In the genomic region with DNA sequence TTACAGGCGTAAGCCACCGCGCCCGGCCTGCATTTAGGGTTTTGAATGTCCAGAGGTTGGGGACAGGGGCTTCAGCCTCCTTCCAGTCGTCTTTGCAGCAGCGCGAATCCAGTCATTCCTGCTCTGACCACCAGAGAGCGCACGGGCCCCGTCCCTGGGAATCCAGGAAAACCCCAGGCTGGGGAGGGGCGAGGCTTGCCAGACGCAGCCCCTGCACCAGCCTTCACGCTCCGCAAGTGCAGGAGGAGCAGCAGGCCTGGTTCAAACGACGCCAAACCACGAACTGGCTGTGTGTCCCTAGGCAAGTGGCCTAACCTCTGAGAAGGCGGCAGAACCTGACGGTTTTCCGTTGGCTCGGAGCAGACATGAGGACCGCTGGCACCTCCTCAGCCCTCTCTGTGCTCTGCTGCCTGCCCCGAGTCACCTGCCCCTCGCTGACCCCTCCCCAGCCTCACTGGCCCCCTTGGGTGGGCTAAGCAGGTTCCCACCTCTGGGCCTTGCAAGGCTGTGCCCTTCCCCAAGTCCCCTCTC, we compare ENCODE assay signal across 8 cellular contexts. TPM values are rescaled to one million over a fixed set of nuclear protein-coding genes. Genes with fewer than 3 reads are reported as not detected.
DNase-seq lines count a peak whose midpoint lies in the region; ATAC-seq and TF ChIP-seq lines count a peak whose summit lies in the region.

No MANE protein-coding gene starts in this region.

- POLR2A ChIA-PET in activated CD4-positive, alpha-beta memory T cell treated with anti-CD3 and anti-CD28 coated beads, Interleukin-2, amount 10 ng/mL, durations not matched to agents 7 days and 5 days (lab: Charles Lee), result no interaction called here

- intact Hi-C loops in dorsolateral prefrontal cortex (cut with DNase I), result loop anchor here (1.0 to 10.0 kb wide), 5 partner anchors 68 to 260 kb away; a partner anchor contains a TSS

- H3K9me3 Mint-ChIP-seq in activated CD4-positive, alpha-beta memory T cell treated with anti-CD3 and anti-CD28 coated beads, Interleukin-2, amount 10 ng/mL, durations not matched to agents 7 days and 5 days, result no peaks in the 10 kb centered on the region

- no peak for ATAC-seq in lung (ENCODE audit: insufficient read depth, low FRiP score)
- no peak for ATAC-seq in GM18868 (IDR thresholded peaks at IDR 0.05; ENCODE audit: unreplicated experiment)

- TF ChIP-seq CTCF in AG09319 (IDR thresholded peaks at IDR 0.05; ENCODE audit: low read depth, low read length) (peak; percentile 88), dorsolateral prefrontal cortex (IDR thresholded peaks at IDR 0.05 in 54 of 56, conservative IDR thresholded peaks at IDR 0.05 in 2 of 56; ENCODE audit: low read depth in 1 of 56, partially characterized antibody in 56 of 56) (peak; percentile 80 to 99 (median 96)), lung (IDR thresholded peaks at IDR 0.05; ENCODE audit: control extremely low read depth, extremely low read depth) (peak; percentile 94)

- peaks cover 31% of the 10 kb centered on the region for H3K4me1 Mint-ChIP-seq in activated CD4-positive, alpha-beta memory T cell treated with anti-CD3 and anti-CD28 coated beads, Interleukin-2, amount 10 ng/mL, durations not matched to agents 7 days and 5 days

- peak overlapping the region; percentile 32 for H3K4me3 Mint-ChIP-seq in activated CD4-positive, alpha-beta memory T cell treated with anti-CD3 and anti-CD28 coated beads, Interleukin-2, amount 10 ng/mL, durations not matched to agents 7 days and 5 days

- H3K27me3 ChIP-seq in dorsolateral prefrontal cortex, result no peaks in the 10 kb centered on the region
- H3K27me3 ChIP-seq in lung (ENCODE audit: control insufficient read depth, insufficient read depth), result no peaks in the 10 kb centered on the region

- peaks cover 0 to 27% of the 10 kb centered on the region in 2 donors for H3K4me1 ChIP-seq in lung (ENCODE audit: control insufficient read depth in 2 of 2, insufficient read depth in 2 of 2, low read length in 2 of 2)

- H3K27ac Mint-ChIP-seq in activated CD4-positive, alpha-beta memory T cell treated with anti-CD3 and anti-CD28 coated beads, Interleukin-2, amount 10 ng/mL, durations not matched to agents 7 days and 5 days, result peak overlapping the region; percentile 58

- 6 to 7% methylated on average over 23 to 24 of the region's 24 CpGs for WGBS in lung, 2 donors

- DNase-seq in AG09319 (ENCODE audit: extremely low read depth, low read depth) (peak; percentile 27), HCEC 1CT (peak; percentile 38), NCI-H748 (lab: John Stamatoyannopoulos, UW; ENCODE audit: unreplicated experiment) (peak; percentile 81), dorsolateral prefrontal cortex (peak; percentile 76 to 86 (median 80)), lung (ENCODE audit: low spot score) (peak; percentile 85)
- peak; percentile 79 for DNase-seq in activated CD4-positive, alpha-beta memory T cell treated with anti-CD3 and anti-CD28 coated beads, Interleukin-2, amount 10 ng/mL, durations not matched to agents 7 days and 5 days
- peak; percentile 61 to 83 (median 77) for DNase-seq in stimulated activated CD4-positive, alpha-beta T cell treated with anti-CD3 and anti-CD28 coated beads, TNF-alpha, amount 100 ng/mL, for 48 hours (ENCODE audit: low read depth in 3 of 3)

- H3K36me3 Mint-ChIP-seq in activated CD4-positive, alpha-beta memory T cell treated with anti-CD3 and anti-CD28 coated beads, Interleukin-2, amount 10 ng/mL, durations not matched to agents 7 days and 5 days (ENCODE audit: low read depth), result peaks cover 15% of the 10 kb centered on the region

- H3K9me3 ChIP-seq in lung (ENCODE audit: control insufficient read depth in 2 of 2, insufficient read depth in 1 of 2, low read length in 1 of 2), result no peaks in the 10 kb centered on the region

- CTCF ChIA-PET in activated CD4-positive, alpha-beta memory T cell treated with anti-CD3 and anti-CD28 coated beads, Interleukin-2, amount 10 ng/mL, durations not matched to agents 7 days and 5 days (lab: Charles Lee), result interaction anchor here (0.7 to 1.0 kb wide), 2 partner anchors 10 to 69 kb away, joined by 3 to 7 read pairs; no protein-coding TSS in a partner anchor

- H3K36me3 ChIP-seq in lung (ENCODE audit: control insufficient read depth in 2 of 2, insufficient read depth in 2 of 2, low read length in 2 of 2), result no peaks in the 10 kb centered on the region

- peak overlapping the region in 51 of 59 donors; percentile 5 to 64 (median 40) for H3K4me3 ChIP-seq in dorsolateral prefrontal cortex
- H3K4me3 ChIP-seq in lung, result peak overlapping the region; percentile 15

- peaks cover 8% of the 10 kb centered on the region for H3K27me3 Mint-ChIP-seq in activated CD4-positive, alpha-beta memory T cell treated with anti-CD3 and anti-CD28 coated beads, Interleukin-2, amount 10 ng/mL, durations not matched to agents 7 days and 5 days

- H3K27ac ChIP-seq in dorsolateral prefrontal cortex, result peak overlapping the region in 39 of 59 donors; percentile 1 to 99 (median 64)
- H3K27ac ChIP-seq in lung (ENCODE audit: low read depth in 1 of 2, low read length in 1 of 2), result peak overlapping the region in 1 of 2 donors; percentile 32

RNA-seq across cellular contexts. Expression of a gene that starts 2.0 kb away (rescaled TPM):
- total RNA-seq in activated CD4-positive, alpha-beta memory T cell treated with anti-CD3 and anti-CD28 coated beads, Interleukin-2, amount 10 ng/mL, durations not matched to agents 7 days and 5 days, result 10 to 100 TPM; 80.6 to 82.2 TPM
- 10 to 100 TPM; 22.4 to 58.2 (median 41.2) TPM for total RNA-seq in dorsolateral prefrontal cortex
- total RNA-seq in lung, result 10 to 100 TPM; 18.1 to 46.2 TPM
- polyA plus RNA-seq in lung, result 10 to 100 TPM; 32.2 to 41.9 TPM

RNA-seq across cellular contexts. Expression of a gene that starts 11.2 kb away (rescaled TPM):
- 1 to 10 TPM; 2.5 to 3.0 TPM for total RNA-seq in activated CD4-positive, alpha-beta memory T cell treated with anti-CD3 and anti-CD28 coated beads, Interleukin-2, amount 10 ng/mL, durations not matched to agents 7 days and 5 days
- total RNA-seq in dorsolateral prefrontal cortex, result 10 to 100 TPM in 118 of 120 experiments, 1 to 10 TPM in 2; 9.3 to 35.4 (median 18.1) TPM
- total RNA-seq in lung, result 100 to 1,000 TPM in 1 of 2 donors, 10 to 100 TPM in 1; 15.1 to 120 TPM
- polyA plus RNA-seq in lung, result 100 to 1,000 TPM; 109 to 172 TPM

RNA-seq across cellular contexts. Expression of a gene that starts 25.3 kb away (rescaled TPM):
- total RNA-seq in activated CD4-positive, alpha-beta memory T cell treated with anti-CD3 and anti-CD28 coated beads, Interleukin-2, amount 10 ng/mL, durations not matched to agents 7 days and 5 days, result not detected
- total RNA-seq in dorsolateral prefrontal cortex (10 to 100 TPM in 2 of 120 experiments, 1 to 10 TPM in 118; 3.6 to 10.1 (median 5.8) TPM), lung (under 1 TPM; 0.23 to 0.46 TPM)
- under 1 TPM; 0.10 to 0.85 TPM for polyA plus RNA-seq in lung

RNA-seq across cellular contexts. Expression of a gene that starts 30.3 kb away (rescaled TPM):
- not detected for total RNA-seq in activated CD4-positive, alpha-beta memory T cell treated with anti-CD3 and anti-CD28 coated beads, Interleukin-2, amount 10 ng/mL, durations not matched to agents 7 days and 5 days
- total RNA-seq in dorsolateral prefrontal cortex, result under 1 TPM in 1 of 120 experiments, not detected in 119; 0.50 TPM
- total RNA-seq in lung, result 1 to 10 TPM in 1 of 2 donors, not detected in 1; 2.0 TPM
- polyA plus RNA-seq in lung, result under 1 TPM; 0.10 to 0.60 TPM

RNA-seq across cellular contexts. Expression of a gene that starts 31.6 kb away (rescaled TPM):
- 10 to 100 TPM; 44.8 to 45.1 TPM for total RNA-seq in activated CD4-positive, alpha-beta memory T cell treated with anti-CD3 and anti-CD28 coated beads, Interleukin-2, amount 10 ng/mL, durations not matched to agents 7 days and 5 days
- total RNA-seq in dorsolateral prefrontal cortex, result 10 to 100 TPM; 27.8 to 91.2 (median 61.9) TPM
- 10 to 100 TPM; 16.1 to 43.3 TPM for total RNA-seq in lung
- polyA plus RNA-seq in lung, result 10 to 100 TPM; 33.5 to 76.7 TPM

Comparison
In these comparisons a context has a peak if more than half of its experiments do, and no peak if none do; other contexts are left out.
1. DNase-seq: peak in every context shown above with its lines; median percentile 85 in lung; 81 in NCI-H748; 80 in dorsolateral prefrontal cortex; 79 in activated CD4-positive, alpha-beta memory T cell treated with anti-CD3 and anti-CD28 coated beads, Interleukin-2, amount 10 ng/mL, durations not matched to agents 7 days and 5 days; 77 in stimulated activated CD4-positive, alpha-beta T cell treated with anti-CD3 and anti-CD28 coated beads, TNF-alpha, amount 100 ng/mL, for 48 hours; 38 in HCEC 1CT; 27 in AG09319.